ENCODE assay signal across 2 cellular contexts in the genomic region with DNA sequence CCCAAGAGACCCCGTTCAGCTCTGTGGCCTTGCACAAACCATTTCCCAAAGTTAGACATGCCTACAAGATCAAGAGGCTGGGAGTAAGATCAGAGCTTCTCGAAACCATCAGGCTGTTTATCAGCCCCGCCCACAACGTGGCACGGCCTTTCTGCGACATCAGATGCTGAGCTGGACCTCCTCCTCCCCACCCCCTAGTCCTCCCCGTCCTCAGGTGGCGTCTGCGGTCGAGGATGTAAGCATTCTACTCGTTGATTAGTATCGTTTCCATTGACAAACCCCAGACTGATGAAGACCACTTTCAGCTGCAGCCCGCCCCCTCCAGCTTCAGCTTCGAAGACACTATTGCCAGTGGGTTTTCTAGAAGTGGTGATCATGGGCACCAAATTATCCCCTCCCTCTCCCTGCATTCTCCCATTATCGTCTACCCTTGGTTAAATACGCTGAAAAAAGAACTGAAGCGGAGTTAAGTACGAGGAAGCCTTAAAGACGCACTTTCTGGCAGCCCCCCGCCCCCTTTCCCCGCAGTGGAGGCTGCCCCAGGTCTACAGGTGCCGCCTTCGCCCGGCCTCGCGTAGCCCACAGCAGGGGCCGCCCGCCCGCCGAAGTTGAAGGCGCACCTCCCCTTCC.
TF ChIP-seq lines count a peak whose summit lies in the region.

No MANE protein-coding gene starts in this region.

TF ChIP-seq in WTC11, 78 proteins besides CTCF, POLR2A, EP300 and RAD21 (continued from another document and continues in another):
- TF ChIP-seq GRHL2 (CRISPR knock-in tag; IDR thresholded peaks at IDR 0.05; ENCODE audit: insufficient replicate concordance, severe bottlenecking) (no peak), EMX1 (CRISPR knock-in tag; IDR thresholded peaks at IDR 0.05) (no peak), HMGA2 (CRISPR knock-in tag; IDR thresholded peaks at IDR 0.05) (no peak), GABPB1 (CRISPR knock-in tag; IDR thresholded peaks at IDR 0.05) (no peak), FOXK1 (CRISPR knock-in tag; IDR thresholded peaks at IDR 0.05) (peak; percentile 62; the same call in 1 of the 2 replicates), KAT7 (CRISPR knock-in tag; IDR thresholded peaks at IDR 0.05; ENCODE audit: borderline replicate concordance) (no peak), CREB1 (CRISPR knock-in tag; IDR thresholded peaks at IDR 0.05) (no peak)
- TF ChIP-seq, protein P1, sequence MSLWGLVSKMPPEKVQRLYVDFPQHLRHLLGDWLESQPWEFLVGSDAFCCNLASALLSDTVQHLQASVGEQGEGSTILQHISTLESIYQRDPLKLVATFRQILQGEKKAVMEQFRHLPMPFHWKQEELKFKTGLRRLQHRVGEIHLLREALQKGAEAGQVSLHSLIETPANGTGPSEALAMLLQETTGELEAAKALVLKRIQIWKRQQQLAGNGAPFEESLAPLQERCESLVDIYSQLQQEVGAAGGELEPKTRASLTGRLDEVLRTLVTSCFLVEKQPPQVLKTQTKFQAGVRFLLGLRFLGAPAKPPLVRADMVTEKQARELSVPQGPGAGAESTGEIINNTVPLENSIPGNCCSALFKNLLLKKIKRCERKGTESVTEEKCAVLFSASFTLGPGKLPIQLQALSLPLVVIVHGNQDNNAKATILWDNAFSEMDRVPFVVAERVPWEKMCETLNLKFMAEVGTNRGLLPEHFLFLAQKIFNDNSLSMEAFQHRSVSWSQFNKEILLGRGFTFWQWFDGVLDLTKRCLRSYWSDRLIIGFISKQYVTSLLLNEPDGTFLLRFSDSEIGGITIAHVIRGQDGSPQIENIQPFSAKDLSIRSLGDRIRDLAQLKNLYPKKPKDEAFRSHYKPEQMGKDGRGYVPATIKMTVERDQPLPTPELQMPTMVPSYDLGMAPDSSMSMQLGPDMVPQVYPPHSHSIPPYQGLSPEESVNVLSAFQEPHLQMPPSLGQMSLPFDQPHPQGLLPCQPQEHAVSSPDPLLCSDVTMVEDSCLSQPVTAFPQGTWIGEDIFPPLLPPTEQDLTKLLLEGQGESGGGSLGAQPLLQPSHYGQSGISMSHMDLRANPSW (CRISPR knock-in tag; conservative IDR thresholded peaks at IDR 0.05; ENCODE audit: low read depth), result no peak
- TF ChIP-seq, protein P2, sequence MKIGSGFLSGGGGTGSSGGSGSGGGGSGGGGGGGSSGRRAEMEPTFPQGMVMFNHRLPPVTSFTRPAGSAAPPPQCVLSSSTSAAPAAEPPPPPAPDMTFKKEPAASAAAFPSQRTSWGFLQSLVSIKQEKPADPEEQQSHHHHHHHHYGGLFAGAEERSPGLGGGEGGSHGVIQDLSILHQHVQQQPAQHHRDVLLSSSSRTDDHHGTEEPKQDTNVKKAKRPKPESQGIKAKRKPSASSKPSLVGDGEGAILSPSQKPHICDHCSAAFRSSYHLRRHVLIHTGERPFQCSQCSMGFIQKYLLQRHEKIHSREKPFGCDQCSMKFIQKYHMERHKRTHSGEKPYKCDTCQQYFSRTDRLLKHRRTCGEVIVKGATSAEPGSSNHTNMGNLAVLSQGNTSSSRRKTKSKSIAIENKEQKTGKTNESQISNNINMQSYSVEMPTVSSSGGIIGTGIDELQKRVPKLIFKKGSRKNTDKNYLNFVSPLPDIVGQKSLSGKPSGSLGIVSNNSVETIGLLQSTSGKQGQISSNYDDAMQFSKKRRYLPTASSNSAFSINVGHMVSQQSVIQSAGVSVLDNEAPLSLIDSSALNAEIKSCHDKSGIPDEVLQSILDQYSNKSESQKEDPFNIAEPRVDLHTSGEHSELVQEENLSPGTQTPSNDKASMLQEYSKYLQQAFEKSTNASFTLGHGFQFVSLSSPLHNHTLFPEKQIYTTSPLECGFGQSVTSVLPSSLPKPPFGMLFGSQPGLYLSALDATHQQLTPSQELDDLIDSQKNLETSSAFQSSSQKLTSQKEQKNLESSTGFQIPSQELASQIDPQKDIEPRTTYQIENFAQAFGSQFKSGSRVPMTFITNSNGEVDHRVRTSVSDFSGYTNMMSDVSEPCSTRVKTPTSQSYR (CRISPR knock-in tag; IDR thresholded peaks at IDR 0.05), result 0 out of 2 replicates have a peak, but pooled peaks have one; percentile 28
- TF ChIP-seq, protein P3, sequence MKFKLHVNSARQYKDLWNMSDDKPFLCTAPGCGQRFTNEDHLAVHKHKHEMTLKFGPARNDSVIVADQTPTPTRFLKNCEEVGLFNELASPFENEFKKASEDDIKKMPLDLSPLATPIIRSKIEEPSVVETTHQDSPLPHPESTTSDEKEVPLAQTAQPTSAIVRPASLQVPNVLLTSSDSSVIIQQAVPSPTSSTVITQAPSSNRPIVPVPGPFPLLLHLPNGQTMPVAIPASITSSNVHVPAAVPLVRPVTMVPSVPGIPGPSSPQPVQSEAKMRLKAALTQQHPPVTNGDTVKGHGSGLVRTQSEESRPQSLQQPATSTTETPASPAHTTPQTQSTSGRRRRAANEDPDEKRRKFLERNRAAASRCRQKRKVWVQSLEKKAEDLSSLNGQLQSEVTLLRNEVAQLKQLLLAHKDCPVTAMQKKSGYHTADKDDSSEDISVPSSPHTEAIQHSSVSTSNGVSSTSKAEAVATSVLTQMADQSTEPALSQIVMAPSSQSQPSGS (CRISPR knock-in tag; IDR thresholded peaks at IDR 0.05; ENCODE audit: borderline replicate concordance, low read depth), result no peak
- TF ChIP-seq, protein P4, sequence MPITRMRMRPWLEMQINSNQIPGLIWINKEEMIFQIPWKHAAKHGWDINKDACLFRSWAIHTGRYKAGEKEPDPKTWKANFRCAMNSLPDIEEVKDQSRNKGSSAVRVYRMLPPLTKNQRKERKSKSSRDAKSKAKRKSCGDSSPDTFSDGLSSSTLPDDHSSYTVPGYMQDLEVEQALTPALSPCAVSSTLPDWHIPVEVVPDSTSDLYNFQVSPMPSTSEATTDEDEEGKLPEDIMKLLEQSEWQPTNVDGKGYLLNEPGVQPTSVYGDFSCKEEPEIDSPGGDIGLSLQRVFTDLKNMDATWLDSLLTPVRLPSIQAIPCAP (CRISPR knock-in tag; IDR thresholded peaks at IDR 0.05), result no peak

TF ChIP-seq in neural cell, 6 proteins besides CTCF, POLR2A, EP300 and RAD21 (continued from another document):
- TF ChIP-seq EZH2 (IDR thresholded peaks at IDR 0.05; ENCODE audit: borderline replicate concordance, insufficient read depth, low read length, poor library complexity, severe bottlenecking) (peak; percentile 25), POLR2AphosphoS5 (IDR thresholded peaks at IDR 0.05) (no peak), SMC3 (conservative IDR thresholded peaks at IDR 0.05; ENCODE audit: poor library complexity) (no peak), MXI1 (conservative IDR thresholded peaks at IDR 0.05; ENCODE audit: poor library complexity, severe bottlenecking) (no peak)
